ENCODE assay signal across 34 cellular contexts in genomic region chr19:23872282-23872919, GRCh38. TPM values are rescaled to one million over a fixed set of nuclear protein-coding genes. Genes with fewer than 3 reads are reported as not detected.
"Had no signal": no experiment of that assay in that cellular context is flagged by ENCODE, and none has a peak within 500 bp of the region (broad histone marks: within the 10 kb centered on the region; RNA-seq: fewer than 3 reads in every experiment).

No MANE protein-coding gene starts in this region.

- H3K4me1 ChIP-seq: adrenal gland, ascending aorta, body of pancreas, breast epithelium had no signal

- H3K36me3 ChIP-seq: adrenal gland, ascending aorta, brain microvascular endothelial cell, breast epithelium, cardiac muscle cell had no signal

- H3K27ac ChIP-seq: adrenal gland, ascending aorta, body of pancreas, brain microvascular endothelial cell, breast epithelium, cardiac muscle cell had no signal

- DNase-seq: activated effector memory CD4-positive, alpha-beta T cell treated with anti-CD3 and anti-CD28 coated beads, Interleukin-2, amount 50 U/mL, for 16 hours; activated effector memory CD4-positive, alpha-beta T cell treated with Interleukin-2 at 50 U/mL for 16 hours; activated gamma-delta T cell; activated gamma-delta T cell treated with Interleukin-2 at 50 U/mL for 16 hours; activated naive CD4-positive, alpha-beta T cell; activated naive CD4-positive, alpha-beta T cell treated with anti-CD3 and anti-CD28 coated beads for 36 hours; activated naive CD4-positive, alpha-beta T cell treated with anti-CD3 and anti-CD28 coated beads, Interleukin-2, amount 10 ng/mL, durations not matched to agents 7 days and 5 days; activated naive CD4-positive, alpha-beta T cell treated with anti-CD3 and anti-CD28 coated beads, Interleukin-2, amount 50 U/mL, for 16 hours; activated naive CD4-positive, alpha-beta T cell treated with Interleukin-2 at 50 U/mL for 16 hours; activated naive CD8-positive, alpha-beta T cell treated with anti-CD3 and anti-CD28 coated beads for 36 hours; activated naive CD8-positive, alpha-beta T cell treated with anti-CD3 and anti-CD28 coated beads, Interleukin-2, amount 10 ng/mL, durations not matched to agents 7 days and 5 days; activated naive CD8-positive, alpha-beta T cell treated with anti-CD3 and anti-CD28 coated beads, Interleukin-2, amount 50 U/mL, for 24 hours; activated T-cell treated with anti-CD3 and anti-CD28 coated beads, Interleukin-2, amount 50 U/mL, for 1 hour; activated T-cell treated with anti-CD3 and anti-CD28 coated beads, Interleukin-2, amount 50 U/mL, for 24 hours; activated T-cell treated with anti-CD3 and anti-CD28 coated beads, Interleukin-2, amount 50 U/mL, for 4 hours; activated T-cell treated with anti-CD3 and anti-CD28 coated beads, Interleukin-2, amount 50 U/mL, for 48 hours; activated T-cell treated with anti-CD3 and anti-CD28 coated beads, Interleukin-2, amount 50 U/mL, for 72 hours; adrenal gland; amniotic stem cell; amygdala; anterior cingulate cortex; aorta; body of pancreas; brain microvascular endothelial cell; caudate nucleus; central memory CD4-positive, alpha-beta T cell; cerebellar nuclear complex had no signal

- FAIRE-seq: astrocyte, bronchial epithelial cell had no signal

- H3K9me3 ChIP-seq: adrenal gland, ascending aorta, body of pancreas, breast epithelium had no signal

- H3K27me3 ChIP-seq: adrenal gland, ascending aorta, body of pancreas, brain microvascular endothelial cell, breast epithelium, cardiac muscle cell had no signal

- ATAC-seq: activated naive CD4-positive, alpha-beta T cell treated with anti-CD3 and anti-CD28 coated beads, Interleukin-2, amount 50 U/mL, for 72 hours; activated naive CD8-positive, alpha-beta T cell treated with anti-CD3 and anti-CD28 coated beads, Interleukin-2, amount 50 U/mL, for 24 hours; activated T-cell treated with anti-CD3 and anti-CD28 coated beads, Interleukin-2, amount 50 U/mL, for 4 hours; activated T-cell treated with anti-CD3 and anti-CD28 coated beads, Interleukin-2, amount 50 U/mL, for 72 hours; activated T-helper 17 cell treated with anti-CD3 and anti-CD28 coated beads, Interleukin-2, amount 50 U/mL, for 72 hours; body of pancreas had no signal

- H3K4me3 ChIP-seq: adrenal gland, ascending aorta, body of pancreas, breast epithelium, cardiac muscle cell had no signal

RNA-seq across cellular contexts. Expression of gene ZNF726, which starts 42.3 kb away (rescaled TPM):
- total RNA-seq: ascending aorta had no signal
